ENCODE assay signal across 8 cellular contexts in genomic region chr1:173476197-173476663, GRCh38. TPM values are rescaled to one million over a fixed set of nuclear protein-coding genes. Genes with fewer than 3 reads are reported as not detected.
DNase-seq lines count a peak whose midpoint lies in the region; ATAC-seq and TF ChIP-seq lines count a peak whose summit lies in the region.

No MANE protein-coding gene starts in this region.

- H3K27ac ChIP-seq in A673 (ENCODE audit: low read depth, low read length, poor library complexity, severe bottlenecking) (no peak overlapping the region), HUES6 (ENCODE audit: low read depth, low read length) (no peak overlapping the region), caudate nucleus (ENCODE audit: low read depth, low read length) (peak overlapping the region; percentile 87)

- H3K4me1 ChIP-seq in A673 (ENCODE audit: insufficient read depth, low read length, poor library complexity, severe bottlenecking) (peaks cover 21% of the 10 kb centered on the region), HUES6 (ENCODE audit: control insufficient read depth, insufficient read depth, low read length) (peaks cover 19% of the 10 kb centered on the region), mucosa of stomach (ENCODE audit: control insufficient read depth, insufficient read depth, low read length) (peaks cover 22% of the 10 kb centered on the region)

- H3K4me3 ChIP-seq in A673 (ENCODE audit: low read depth, low read length, poor library complexity, severe bottlenecking) (peak overlapping the region; percentile 91), HUES6 (ENCODE audit: low read depth, low read length) (peak overlapping the region; percentile 93), mucosa of stomach (ENCODE audit: low read length) (peak overlapping the region; percentile 57)

- H3K9me3 ChIP-seq in A673 (ENCODE audit: low read depth, low read length, poor library complexity, severe bottlenecking) (no peaks in the 10 kb centered on the region), HUES6 (ENCODE audit: control insufficient read depth, insufficient read depth, low read depth, low read length) (peaks cover 12% of the 10 kb centered on the region), mucosa of stomach (ENCODE audit: control insufficient read depth, low read length) (no peaks in the 10 kb centered on the region)

- intact Hi-C loops in A673 (cut with micrococcal nuclease; ENCODE audit: unreplicated experiment) = loop anchor here (2.0 kb wide), 1 partner anchor 349 kb away; the partner anchor contains the start of genes CENPL and DARS2

- BruUV-seq in A673 (replicated peaks; lab: Mats Ljungman, UMichigan) = TSS peak; percentile 77

- H3K9ac ChIP-seq in HUES6 (ENCODE audit: low read length) (peak overlapping the region; percentile 92), mucosa of stomach (ENCODE audit: low read length) (peak overlapping the region; percentile 76)

- DNase-seq in A673 (ENCODE audit: low spot score) (no peak), caudate nucleus (lab: John Stamatoyannopoulos, UW) (peak in 1 of 61 donors; percentile 4), NCI-H1436 (lab: John Stamatoyannopoulos, UW) (no peak), NCI-H2227 (lab: John Stamatoyannopoulos, UW; ENCODE audit: unreplicated experiment) (no peak)

- CTCF ChIA-PET in A673 (lab: Charles Lee) = no interaction called here

- TF ChIP-seq CTCF in A673 (conservative IDR thresholded peaks at IDR 0.05; ENCODE audit: low read depth, low read length) = no peak

- peaks cover 14% of the 10 kb centered on the region for H3K36me3 ChIP-seq in A673 (ENCODE audit: insufficient read depth, low read length, poor library complexity, severe bottlenecking)
- peaks cover 42% of the 10 kb centered on the region for H3K36me3 ChIP-seq in HUES6 (ENCODE audit: control insufficient read depth, insufficient read depth, low read length)
- H3K36me3 ChIP-seq in mucosa of stomach (ENCODE audit: control insufficient read depth, insufficient read depth, low read length) = no peaks in the 10 kb centered on the region

- ATAC-seq in HG02970 (IDR thresholded peaks at IDR 0.05; ENCODE audit: low FRiP score, unreplicated experiment) (no peak), HG02938 (IDR thresholded peaks at IDR 0.05; ENCODE audit: unreplicated experiment) (no peak)

- POLR2A ChIA-PET in A673 (lab: Charles Lee; ENCODE audit: low non-redundant PET) = interaction anchor here (0.6 kb wide), 1 partner anchor 60 kb away, joined by 3 read pairs; no protein-coding TSS in a partner anchor

- no peaks in the 10 kb centered on the region for H3K27me3 ChIP-seq in A673 (replicated peaks; ENCODE audit: insufficient read depth, low read depth, low read length, poor library complexity)
- no peaks in the 10 kb centered on the region for H3K27me3 ChIP-seq in HUES6 (ENCODE audit: control insufficient read depth, insufficient read depth, low read length)
- H3K27me3 ChIP-seq in mucosa of stomach (ENCODE audit: control insufficient read depth, insufficient read depth, low read length) = no peaks in the 10 kb centered on the region

RNA-seq across cellular contexts. Expression of gene PRDX6, which starts 0.9 kb away (rescaled TPM):
- total RNA-seq in A673 (2021) = 270 and 276 TPM in 2 replicates
